ENCODE assay signal across 21 cellular contexts in genomic region chr9:136025481-136025880, GRCh38.
"Had no signal": no experiment of that assay in that cellular context is flagged by ENCODE, and none has a peak within 500 bp of the region (broad histone marks: within the 10 kb centered on the region; RNA-seq: fewer than 3 reads in every experiment).

No MANE protein-coding gene starts in this region.

- DNase-seq: activated CD4-positive, alpha-beta T cell treated with anti-CD3 and anti-CD28 coated beads for 48 hours; activated CD4-positive, alpha-beta T cell treated with anti-CD3 and anti-CD28 coated beads, Interleukin-2, amount 50 U/mL, for 4 hours; activated CD4-positive, CD25-positive, alpha-beta regulatory T cell treated with anti-CD3 and anti-CD28 coated beads, Interleukin-2, amount 50 U/mL, for 72 hours; activated CD8-positive, alpha-beta T cell treated with anti-CD3 and anti-CD28 coated beads, Interleukin-2, amount 10 ng/mL, durations not matched to agents 7 days and 5 days; activated gamma-delta T cell treated with Interleukin-2 at 50 U/mL for 16 hours; activated naive CD4-positive, alpha-beta T cell treated with anti-CD3 and anti-CD28 coated beads, Interleukin-2, amount 10 ng/mL, durations not matched to agents 7 days and 5 days; activated naive CD8-positive, alpha-beta T cell treated with anti-CD3 and anti-CD28 coated beads for 36 hours; MG63; NCI-H1105 treated with DMSO at 0.1 percent for 48 hours; NCI-H1436 treated with DMSO at 0.1 percent for 48 hours; NCI-H187; NCI-H2081 treated with DMSO at 0.1 percent for 48 hours; NCI-H446; NCI-H524; Peyer's patch; SHP77 had no signal

- H3K27me3 ChIP-seq: adrenal gland, MG63, Peyer's patch had no signal

- H3K4me1 ChIP-seq: Peyer's patch, SJSA1 had no signal

- H3K4me3 Mint-ChIP-seq: activated CD8-positive, alpha-beta T cell treated with anti-CD3 and anti-CD28 coated beads, Interleukin-2, amount 10 ng/mL, durations not matched to agents 7 days and 5 days; activated naive CD4-positive, alpha-beta T cell treated with anti-CD3 and anti-CD28 coated beads, Interleukin-2, amount 10 ng/mL, durations not matched to agents 7 days and 5 days; activated naive CD8-positive, alpha-beta T cell treated with anti-CD3 and anti-CD28 coated beads for 36 hours; activated T-cell treated with anti-CD3 and anti-CD28 coated beads, Interleukin-2, amount 50 U/mL, for 24 hours; activated T-helper 1 cell treated with anti-CD3 and anti-CD28 coated beads, Interleukin-12 subunit alpha, Interleukin-12 subunit beta, Interleukin-2, Interleukin-4 antibody, amounts not matched to agents 30 ng/mL and 10 ng/mL and 1 ng/mL, durations not matched to agents 14 hours and 24 hours and 36 hours; T-helper 1 cell treated with Interleukin-12 subunit alpha and Interleukin-12 subunit beta and Interleukin-4 antibody, amounts not matched to agents 30 μg/mL and 1 μg/mL, for 36 hours had no signal

- H3K4me3 ChIP-seq: adrenal gland, MG63, Peyer's patch, SJSA1 had no signal

- H3K27ac ChIP-seq: Peyer's patch, SJSA1 had no signal

- H3K36me3 Mint-ChIP-seq: activated naive CD4-positive, alpha-beta T cell treated with anti-CD3 and anti-CD28 coated beads, Interleukin-2, amount 10 ng/mL, durations not matched to agents 7 days and 5 days had no signal

- ATAC-seq: activated CD8-positive, alpha-beta T cell treated with anti-CD3 and anti-CD28 coated beads, Interleukin-2, amount 10 ng/mL, durations not matched to agents 7 days and 5 days had no signal

- H3K36me3 ChIP-seq: adrenal gland had no signal

- H3K9me3 ChIP-seq: adrenal gland, MG63, SJSA1 had no signal

- H3K9me3 Mint-ChIP-seq: activated naive CD4-positive, alpha-beta T cell treated with anti-CD3 and anti-CD28 coated beads, Interleukin-2, amount 10 ng/mL, durations not matched to agents 7 days and 5 days; activated T-cell treated with anti-CD3 and anti-CD28 coated beads, Interleukin-2, amount 50 U/mL, for 24 hours; activated T-helper 1 cell treated with anti-CD3 and anti-CD28 coated beads, Interleukin-12 subunit alpha, Interleukin-12 subunit beta, Interleukin-2, Interleukin-4 antibody, amounts not matched to agents 30 ng/mL and 10 ng/mL and 1 ng/mL, durations not matched to agents 14 hours and 24 hours and 36 hours; T-helper 1 cell treated with Interleukin-12 subunit alpha and Interleukin-12 subunit beta and Interleukin-4 antibody, amounts not matched to agents 30 μg/mL and 1 μg/mL, for 36 hours had no signal

- H3K27ac Mint-ChIP-seq: activated CD8-positive, alpha-beta T cell treated with anti-CD3 and anti-CD28 coated beads, Interleukin-2, amount 10 ng/mL, durations not matched to agents 7 days and 5 days; activated naive CD4-positive, alpha-beta T cell treated with anti-CD3 and anti-CD28 coated beads, Interleukin-2, amount 10 ng/mL, durations not matched to agents 7 days and 5 days; activated naive CD8-positive, alpha-beta T cell treated with anti-CD3 and anti-CD28 coated beads for 36 hours; activated T-cell treated with anti-CD3 and anti-CD28 coated beads, Interleukin-2, amount 50 U/mL, for 24 hours; activated T-helper 1 cell treated with anti-CD3 and anti-CD28 coated beads, Interleukin-12 subunit alpha, Interleukin-12 subunit beta, Interleukin-2, Interleukin-4 antibody, amounts not matched to agents 30 ng/mL and 10 ng/mL and 1 ng/mL, durations not matched to agents 14 hours and 24 hours and 36 hours; T-helper 1 cell treated with Interleukin-12 subunit alpha and Interleukin-12 subunit beta and Interleukin-4 antibody, amounts not matched to agents 30 μg/mL and 1 μg/mL, for 36 hours had no signal

- H3K27me3 Mint-ChIP-seq: activated naive CD4-positive, alpha-beta T cell treated with anti-CD3 and anti-CD28 coated beads, Interleukin-2, amount 10 ng/mL, durations not matched to agents 7 days and 5 days; activated naive CD8-positive, alpha-beta T cell treated with anti-CD3 and anti-CD28 coated beads for 36 hours; activated T-cell treated with anti-CD3 and anti-CD28 coated beads, Interleukin-2, amount 50 U/mL, for 24 hours had no signal

- H3K4me1 Mint-ChIP-seq: activated naive CD4-positive, alpha-beta T cell treated with anti-CD3 and anti-CD28 coated beads, Interleukin-2, amount 10 ng/mL, durations not matched to agents 7 days and 5 days; activated naive CD8-positive, alpha-beta T cell treated with anti-CD3 and anti-CD28 coated beads for 36 hours had no signal
